Comparison of ENCODE assay signal across 14 cellular contexts in the genomic region with DNA sequence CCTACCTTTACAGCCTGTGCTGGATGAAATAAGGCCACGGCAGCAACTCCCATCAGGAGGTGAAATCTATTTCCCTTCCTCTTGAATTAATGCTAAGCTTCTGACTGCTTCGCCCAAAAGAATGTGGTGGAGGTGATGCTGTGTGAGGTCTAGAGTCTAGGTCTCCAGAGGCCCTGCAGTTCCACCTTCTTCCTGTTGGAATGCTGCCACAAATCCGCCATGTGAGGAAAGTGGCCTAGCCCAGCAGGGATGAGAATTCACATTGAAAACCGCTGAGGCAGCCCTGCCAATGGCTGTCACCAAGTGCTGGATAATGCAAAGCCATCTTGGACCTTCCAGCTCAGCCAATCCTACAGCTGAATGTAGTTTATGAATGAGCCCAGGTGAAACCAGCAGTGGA. TPM values are rescaled to one million over a fixed set of nuclear protein-coding genes. Genes with fewer than 3 reads are reported as not detected.
DNase-seq lines count a peak whose midpoint lies in the region; ATAC-seq and TF ChIP-seq lines count a peak whose summit lies in the region.
"Had no signal": no experiment of that assay in that cellular context is flagged by ENCODE, and none has a peak within 500 bp of the region (broad histone marks: within the 10 kb centered on the region; RNA-seq: fewer than 3 reads in every experiment).

No MANE protein-coding gene starts in this region.

- no peak overlapping the region for H3K27ac Mint-ChIP-seq in glutamatergic neuron (ENCODE audit: unreplicated experiment)
- H3K27ac Mint-ChIP-seq in type B pancreatic cell = no peak overlapping the region
- H3K27ac Mint-ChIP-seq: activated naive CD4-positive, alpha-beta T cell treated with anti-CD3 and anti-CD28 coated beads, Interleukin-2, amount 50 U/mL, for 24 hours; T-helper 2 cell treated with Interferon-gamma antibody and Interleukin-4, amounts not matched to agents 5 μg/mL and 100 μg/mL, for 36 hours had no signal

- H3K36me3 Mint-ChIP-seq in glutamatergic neuron (ENCODE audit: unreplicated experiment) (peaks cover 5% of the 10 kb centered on the region), type B pancreatic cell (peaks cover 21% of the 10 kb centered on the region)
- H3K36me3 Mint-ChIP-seq: activated naive CD4-positive, alpha-beta T cell treated with anti-CD3 and anti-CD28 coated beads, Interleukin-2, amount 50 U/mL, for 24 hours had no signal

- intact Hi-C loops in posterior vena cava (cut with DNase I) = no loop called here

- peak; percentile 0 for DNase-seq in NCI-H748 (lab: John Stamatoyannopoulos, UW; ENCODE audit: unreplicated experiment)
- DNase-seq in NCI-H748 treated with DMSO at 0.1 percent for 48 hours (lab: John Stamatoyannopoulos, UW) = no peak
- peak; percentile 50 for DNase-seq in NCI-H69 (lab: John Stamatoyannopoulos, UW)
- DNase-seq in glutamatergic neuron = no peak
- no peak for DNase-seq in type B pancreatic cell (ENCODE audit: extremely low spot score, unreplicated experiment)
- DNase-seq in posterior vena cava (ENCODE audit: low spot score) = no peak
- DNase-seq in NCI-H1436 (lab: John Stamatoyannopoulos, UW) = no peak
- DNase-seq: NCI-H1092 treated with DMSO at 0.1 percent for 48 hours; stimulated activated CD4-positive, alpha-beta T cell treated with anti-CD3 and anti-CD28 coated beads, Interleukin-1b, Interleukin-23, amount 100 ng/mL, for 48 hours; transverse colon had no signal

- ATAC-seq in HG03045 (IDR thresholded peaks at IDR 0.05; ENCODE audit: unreplicated experiment) = no peak

- no peaks in the 10 kb centered on the region for H3K9me3 Mint-ChIP-seq in glutamatergic neuron (ENCODE audit: unreplicated experiment)
- peaks cover 8% of the 10 kb centered on the region for H3K9me3 Mint-ChIP-seq in type B pancreatic cell
- H3K9me3 Mint-ChIP-seq: activated naive CD4-positive, alpha-beta T cell treated with anti-CD3 and anti-CD28 coated beads, Interleukin-2, amount 50 U/mL, for 24 hours; T-helper 2 cell treated with Interferon-gamma antibody and Interleukin-4, amounts not matched to agents 5 μg/mL and 100 μg/mL, for 36 hours had no signal

- peaks cover under 1% of the 10 kb centered on the region for H3K4me1 Mint-ChIP-seq in glutamatergic neuron (ENCODE audit: low read depth, unreplicated experiment)
- H3K4me1 Mint-ChIP-seq in type B pancreatic cell (ENCODE audit: unreplicated experiment) = peaks cover 4% of the 10 kb centered on the region

- H3K27me3 Mint-ChIP-seq in glutamatergic neuron (ENCODE audit: unreplicated experiment) = peaks cover 4% of the 10 kb centered on the region
- H3K27me3 Mint-ChIP-seq in type B pancreatic cell = no peaks in the 10 kb centered on the region

- TF ChIP-seq CTCF in glutamatergic neuron (IDR thresholded peaks at IDR 0.05; ENCODE audit: partially characterized antibody, unreplicated experiment) (peak; percentile 40), type B pancreatic cell (conservative IDR thresholded peaks at IDR 0.05) (peak; percentile 55)

- H3K4me3 Mint-ChIP-seq in glutamatergic neuron (ENCODE audit: unreplicated experiment) (no peak overlapping the region), type B pancreatic cell (no peak overlapping the region)
- H3K4me3 Mint-ChIP-seq: activated naive CD4-positive, alpha-beta T cell treated with anti-CD3 and anti-CD28 coated beads, Interleukin-2, amount 50 U/mL, for 24 hours; T-helper 2 cell treated with Interferon-gamma antibody and Interleukin-4, amounts not matched to agents 5 μg/mL and 100 μg/mL, for 36 hours had no signal

RNA-seq across cellular contexts. Expression of gene RHOBTB1, which starts 28.0 kb away (rescaled TPM):
- 14.4 TPM for total RNA-seq in glutamatergic neuron (ENCODE audit: unreplicated experiment)
- 25.0 and 26.4 TPM in 2 replicates for total RNA-seq in type B pancreatic cell (ENCODE audit: low replicate concordance)
- 10 to 100 TPM; 14.3 to 15.4 TPM for total RNA-seq in posterior vena cava
- total RNA-seq: activated CD8-positive, alpha-beta memory T cell treated with anti-CD3 and anti-CD28 coated beads for 36 hours had no signal

Comparison
In these comparisons a context has a peak if more than half of its experiments do, and no peak if none do; other contexts are left out.
1. DNase-seq: peak in NCI-H748 (single experiment) and NCI-H69 (single experiment); none in NCI-H748 treated with DMSO at 0.1 percent for 48 hours (single experiment), glutamatergic neuron (single experiment), type B pancreatic cell (single experiment), posterior vena cava (single experiment) and NCI-H1436 (single experiment).